Comparison of ENCODE assay signal across 8 cellular contexts in genomic region chr11:43880640-43881159, GRCh38. TPM values are rescaled to one million over a fixed set of nuclear protein-coding genes. Genes with fewer than 3 reads are reported as not detected.
DNase-seq lines count a peak whose midpoint lies in the region; ATAC-seq, FAIRE-seq and TF ChIP-seq lines count a peak whose summit lies in the region.

TSS of gene ALKBH3 (plus strand) at chr11:43880831. CDS start at chr11:43882653, 1,822 bp downstream.

- peak; percentile 53 for TF ChIP-seq POLR2A in A549 (IDR thresholded peaks at IDR 0.05; ENCODE audit: low read length)

- DNase-seq in A549 (ENCODE audit: low read depth in 1 of 2, low spot score in 1 of 2) (peak; percentile 70 to 97), NCI-H2171 treated with DMSO at 0.1 percent for 48 hours (lab: John Stamatoyannopoulos, UW) (peak; percentile 98), T47D (ENCODE audit: low read depth in 1 of 2, low spot score in 1 of 2) (peak; percentile 77 to 97)

- CTCF ChIA-PET in A549 (lab: Yijun Ruan, JAX), result interaction anchor here (1.8 to 2.4 kb wide), 3 partner anchors 10 to 64 kb away, joined by 6 to 21 read pairs (median 10); no protein-coding TSS in a partner anchor

- peaks cover 9% of the 10 kb centered on the region for H3K36me3 ChIP-seq in iPS-18a (ENCODE audit: control insufficient read depth, low read depth, low read length)
- H3K36me3 ChIP-seq in skeletal muscle satellite cell (ENCODE audit: insufficient read depth, low read length), result peaks cover 29% of the 10 kb centered on the region

- H3K27ac ChIP-seq in A549 (peak within 1 kb of the TSS; percentile 65 to 87), VCaP (peak within 1 kb of the TSS; percentile 65), iPS-18a (ENCODE audit: low read length) (no peak within 1 kb of the TSS)

- H3K4me2 ChIP-seq in A549, result peak within 1 kb of the TSS; percentile 87
- H3K4me2 ChIP-seq in skeletal muscle satellite cell (ENCODE audit: low read length), result peak within 1 kb of the TSS; percentile 97

- H3K9me3 ChIP-seq in A549, result peaks cover 8% of the 10 kb centered on the region
- H3K9me3 ChIP-seq in iPS-18a (ENCODE audit: control insufficient read depth, low read depth, low read length), result no peaks in the 10 kb centered on the region
- no peaks in the 10 kb centered on the region for H3K9me3 ChIP-seq in skeletal muscle satellite cell (replicated peaks; ENCODE audit: low read length)

- in situ Hi-C loops in T47D (cut with HindIII; ENCODE audit: low pct_unique_long_range_greater_than_20kb, low sequenced_read_pairs), result no loop called here

- H3K4me3 ChIP-seq in A549 (peak within 1 kb of the TSS; percentile 82), iPS-18a (ENCODE audit: low read length) (peak within 1 kb of the TSS; percentile 82), skeletal muscle satellite cell (ENCODE audit: low read length) (peak within 1 kb of the TSS; percentile 89)

- no peak for TF ChIP-seq RAD21 in A549 (conservative IDR thresholded peaks at IDR 0.05 in 1 of 2, IDR thresholded peaks at IDR 0.05 in 1 of 2)

- 2% methylated on average over 17 of the region's 36 CpGs for WGBS in A549 (ENCODE audit: missing lambda C conversion rate)

- ATAC-seq in A549, result peak; percentile 99 to 100
- peak; percentile 97 for ATAC-seq in GM18861 (IDR thresholded peaks at IDR 0.05; ENCODE audit: unreplicated experiment)
- ATAC-seq in HG03066 (IDR thresholded peaks at IDR 0.05; ENCODE audit: low read depth, unreplicated experiment), result peak; percentile 98

- H3K9ac ChIP-seq in iPS-18a (ENCODE audit: low read length) (peak within 1 kb of the TSS; percentile 52), skeletal muscle satellite cell (ENCODE audit: low read depth, low read length) (peak within 1 kb of the TSS; percentile 91)

- H3K27me3 ChIP-seq in iPS-18a (ENCODE audit: control insufficient read depth, insufficient read depth, low read length) (peaks cover 35% of the 10 kb centered on the region), skeletal muscle satellite cell (ENCODE audit: control insufficient read depth, insufficient read depth, low read length) (no peaks in the 10 kb centered on the region)

- TF ChIP-seq CTCF in A549 (IDR thresholded peaks at IDR 0.05) (no peak), VCaP (conservative IDR thresholded peaks at IDR 0.05) (no peak)

- TF ChIP-seq EP300 in A549 (IDR thresholded peaks at IDR 0.05), result no peak

- H3K4me1 ChIP-seq in A549 (peaks cover 7% of the 10 kb centered on the region; the same call in 1 of the 3 replicates), iPS-18a (ENCODE audit: control insufficient read depth, low read depth, low read length) (peaks cover 6% of the 10 kb centered on the region), skeletal muscle satellite cell (ENCODE audit: control insufficient read depth, insufficient read depth, low read length) (peaks cover 12% of the 10 kb centered on the region)

- POLR2A ChIA-PET in A549 (lab: Yijun Ruan, JAX), result no interaction called here

- no peak for FAIRE-seq in A549 (lab: Jason Lieb, UNC)

TF ChIP-seq in A549, 52 proteins besides CTCF, POLR2A, EP300 and RAD21 (continues in another document):
- TF ChIP-seq ZC3H11A (IDR thresholded peaks at IDR 0.05) (no peak), HEYL (CRISPR knock-in tag; IDR thresholded peaks at IDR 0.05) (no peak), JUN (IDR thresholded peaks at IDR 0.05) (peak; percentile 64 to 83; a peak in 3 of 5 replicates), E2F6 (IDR thresholded peaks at IDR 0.05; ENCODE audit: borderline replicate concordance, low read depth) (peak; percentile 64), HMGXB4 (CRISPR knock-in tag; IDR thresholded peaks at IDR 0.05; ENCODE audit: borderline replicate concordance) (no peak; the same call in 1 of the 2 replicates), REST (IDR thresholded peaks at IDR 0.05) (peak; percentile 42; the same call in 1 of the 2 replicates), FOXS1 (CRISPR knock-in tag; IDR thresholded peaks at IDR 0.05) (peak; percentile 74), HOXB5 (CRISPR knock-in tag; IDR thresholded peaks at IDR 0.05) (peak; percentile 88), CHD4 (IDR thresholded peaks at IDR 0.05; ENCODE audit: borderline replicate concordance) (no peak), EHMT2 (IDR thresholded peaks at IDR 0.05; ENCODE audit: low read depth) (peak; percentile 88), ELK1 (IDR thresholded peaks at IDR 0.05; ENCODE audit: low read depth, low read length) (no peak), PHF8 (IDR thresholded peaks at IDR 0.05; ENCODE audit: borderline replicate concordance, low read depth) (peak; percentile 99), RFX5 (IDR thresholded peaks at IDR 0.05) (no peak; the same call in 1 of the 2 replicates), MAZ (IDR thresholded peaks at IDR 0.05; ENCODE audit: borderline replicate concordance, low read depth, low read length) (peak; percentile 89; the same call in 1 of the 2 replicates), RARB (CRISPR knock-in tag; IDR thresholded peaks at IDR 0.05) (0 out of 2 replicates have a peak, but pooled peaks have one; percentile 36), ATOH8 (CRISPR knock-in tag; IDR thresholded peaks at IDR 0.05; ENCODE audit: low read depth) (peak; percentile 83), NPAS2 (CRISPR knock-in tag; IDR thresholded peaks at IDR 0.05; ENCODE audit: borderline replicate concordance) (peak; percentile 42; the same call in 1 of the 2 replicates), ESRRA (IDR thresholded peaks at IDR 0.05; ENCODE audit: borderline replicate concordance, low read length) (0 out of 2 replicates have a peak, but pooled peaks have one; percentile 23)

RNA-seq across cellular contexts. Expression of gene ALKBH3, which starts in this region (rescaled TPM):
- polyA plus RNA-seq in A549 (2011; rRNA removed) (48.7 and 50.2 TPM in 2 replicates), A549 (2017; fragmentation: RNase III; extraction: RNeasy Plus Mini Kit Qiagen cat#74134 plus additional on column Dnase treatment) (22.9 to 25.5 TPM (median 23.7 TPM) in 3 replicates)
- polyA plus RNA-seq in A549 (2012; cell fraction: cytosol; rRNA removed), result 15.2 and 16.6 TPM in 2 replicates
- polyA plus RNA-seq in A549 (2012; cell fraction: nucleus; rRNA removed), result 7.8 and 10.5 TPM in 2 replicates
- 19.6 and 28.7 TPM in 2 replicates for polyA minus RNA-seq in A549 (2011; rRNA and poly(A)+ RNA removed)
- total RNA-seq in skeletal muscle satellite cell (2012; rRNA removed), result 31.2 and 37.4 TPM in 2 replicates
